1 cellular context compared by ENCODE assay signal in genomic region chr12:12356886-12357696, GRCh38.
TF ChIP-seq lines count a peak whose summit lies in the region.

Gene BORCS5, plus strand, starts transcription at chr12:12357078. Its CDS starts 374 bp downstream, at chr12:12357452.

TF ChIP-seq in HepG2, 621 proteins besides CTCF, POLR2A, EP300 and RAD21 (continued from another document and continues in another):
- TF ChIP-seq ZXDC (CRISPR knock-in tag; IDR thresholded peaks at IDR 0.05) (0 out of 2 replicates have a peak, but pooled peaks have one; percentile 80), ADNP (CRISPR knock-in tag; IDR thresholded peaks at IDR 0.05) (no peak), WIZ (CRISPR knock-in tag; IDR thresholded peaks at IDR 0.05) (0 out of 2 replicates have a peak, but pooled peaks have one; percentile 27), SRF (IDR thresholded peaks at IDR 0.05; ENCODE audit: low read depth, low read length) (no peak), ZNF543 (CRISPR knock-in tag; IDR thresholded peaks at IDR 0.05) (0 out of 2 replicates have a peak, but pooled peaks have one; percentile 45), MAFF (IDR thresholded peaks at IDR 0.05; ENCODE audit: low read depth, low read length) (no peak), ZBTB10 (CRISPR knock-in tag; IDR thresholded peaks at IDR 0.05; ENCODE audit: borderline replicate concordance) (no peak), NR2F2 (IDR thresholded peaks at IDR 0.05; ENCODE audit: borderline replicate concordance, low read depth) (peak; percentile 15; the same call in 1 of the 2 replicates), GZF1 (CRISPR knock-in tag; IDR thresholded peaks at IDR 0.05) (peak; percentile 71; the same call in 1 of the 2 replicates), ZNF614 (CRISPR knock-in tag; IDR thresholded peaks at IDR 0.05; ENCODE audit: borderline replicate concordance) (peak; percentile 90), MYPOP (CRISPR knock-in tag; IDR thresholded peaks at IDR 0.05) (peak; percentile 78; the same call in 1 of the 2 replicates), RBM39 (IDR thresholded peaks at IDR 0.05; ENCODE audit: low read depth, low read length, poor library complexity, severe bottlenecking) (peak; percentile 94), TCF7 (IDR thresholded peaks at IDR 0.05; ENCODE audit: low read depth) (no peak), TFE3 (CRISPR knock-in tag; IDR thresholded peaks at IDR 0.05) (peak; percentile 55; the same call in 1 of the 2 replicates), ZC3H4 (CRISPR knock-in tag; IDR thresholded peaks at IDR 0.05; ENCODE audit: borderline replicate concordance) (peak; percentile 94; the same call in 1 of the 2 replicates), ZSCAN20 (CRISPR knock-in tag; IDR thresholded peaks at IDR 0.05; ENCODE audit: borderline replicate concordance) (no peak), DNMT1 (CRISPR knock-in tag; IDR thresholded peaks at IDR 0.05) (no peak), HBP1 (CRISPR knock-in tag; IDR thresholded peaks at IDR 0.05; ENCODE audit: low read depth) (0 out of 2 replicates have a peak, but pooled peaks have one; percentile 32)
- TF ChIP-seq, protein P1, sequence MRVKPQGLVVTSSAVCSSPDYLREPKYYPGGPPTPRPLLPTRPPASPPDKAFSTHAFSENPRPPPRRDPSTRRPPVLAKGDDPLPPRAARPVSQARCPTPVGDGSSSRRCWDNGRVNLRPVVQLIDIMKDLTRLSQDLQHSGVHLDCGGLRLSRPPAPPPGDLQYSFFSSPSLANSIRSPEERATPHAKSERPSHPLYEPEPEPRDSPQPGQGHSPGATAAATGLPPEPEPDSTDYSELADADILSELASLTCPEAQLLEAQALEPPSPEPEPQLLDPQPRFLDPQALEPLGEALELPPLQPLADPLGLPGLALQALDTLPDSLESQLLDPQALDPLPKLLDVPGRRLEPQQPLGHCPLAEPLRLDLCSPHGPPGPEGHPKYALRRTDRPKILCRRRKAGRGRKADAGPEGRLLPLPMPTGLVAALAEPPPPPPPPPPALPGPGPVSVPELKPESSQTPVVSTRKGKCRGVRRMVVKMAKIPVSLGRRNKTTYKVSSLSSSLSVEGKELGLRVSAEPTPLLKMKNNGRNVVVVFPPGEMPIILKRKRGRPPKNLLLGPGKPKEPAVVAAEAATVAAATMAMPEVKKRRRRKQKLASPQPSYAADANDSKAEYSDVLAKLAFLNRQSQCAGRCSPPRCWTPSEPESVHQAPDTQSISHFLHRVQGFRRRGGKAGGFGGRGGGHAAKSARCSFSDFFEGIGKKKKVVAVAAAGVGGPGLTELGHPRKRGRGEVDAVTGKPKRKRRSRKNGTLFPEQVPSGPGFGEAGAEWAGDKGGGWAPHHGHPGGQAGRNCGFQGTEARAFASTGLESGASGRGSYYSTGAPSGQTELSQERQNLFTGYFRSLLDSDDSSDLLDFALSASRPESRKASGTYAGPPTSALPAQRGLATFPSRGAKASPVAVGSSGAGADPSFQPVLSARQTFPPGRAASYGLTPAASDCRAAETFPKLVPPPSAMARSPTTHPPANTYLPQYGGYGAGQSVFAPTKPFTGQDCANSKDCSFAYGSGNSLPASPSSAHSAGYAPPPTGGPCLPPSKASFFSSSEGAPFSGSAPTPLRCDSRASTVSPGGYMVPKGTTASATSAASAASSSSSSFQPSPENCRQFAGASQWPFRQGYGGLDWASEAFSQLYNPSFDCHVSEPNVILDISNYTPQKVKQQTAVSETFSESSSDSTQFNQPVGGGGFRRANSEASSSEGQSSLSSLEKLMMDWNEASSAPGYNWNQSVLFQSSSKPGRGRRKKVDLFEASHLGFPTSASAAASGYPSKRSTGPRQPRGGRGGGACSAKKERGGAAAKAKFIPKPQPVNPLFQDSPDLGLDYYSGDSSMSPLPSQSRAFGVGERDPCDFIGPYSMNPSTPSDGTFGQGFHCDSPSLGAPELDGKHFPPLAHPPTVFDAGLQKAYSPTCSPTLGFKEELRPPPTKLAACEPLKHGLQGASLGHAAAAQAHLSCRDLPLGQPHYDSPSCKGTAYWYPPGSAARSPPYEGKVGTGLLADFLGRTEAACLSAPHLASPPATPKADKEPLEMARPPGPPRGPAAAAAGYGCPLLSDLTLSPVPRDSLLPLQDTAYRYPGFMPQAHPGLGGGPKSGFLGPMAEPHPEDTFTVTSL (CRISPR knock-in tag; IDR thresholded peaks at IDR 0.05; ENCODE audit: borderline replicate concordance): peak; percentile 36; the same call in 1 of the 2 replicates
- TF ChIP-seq, protein P2, sequence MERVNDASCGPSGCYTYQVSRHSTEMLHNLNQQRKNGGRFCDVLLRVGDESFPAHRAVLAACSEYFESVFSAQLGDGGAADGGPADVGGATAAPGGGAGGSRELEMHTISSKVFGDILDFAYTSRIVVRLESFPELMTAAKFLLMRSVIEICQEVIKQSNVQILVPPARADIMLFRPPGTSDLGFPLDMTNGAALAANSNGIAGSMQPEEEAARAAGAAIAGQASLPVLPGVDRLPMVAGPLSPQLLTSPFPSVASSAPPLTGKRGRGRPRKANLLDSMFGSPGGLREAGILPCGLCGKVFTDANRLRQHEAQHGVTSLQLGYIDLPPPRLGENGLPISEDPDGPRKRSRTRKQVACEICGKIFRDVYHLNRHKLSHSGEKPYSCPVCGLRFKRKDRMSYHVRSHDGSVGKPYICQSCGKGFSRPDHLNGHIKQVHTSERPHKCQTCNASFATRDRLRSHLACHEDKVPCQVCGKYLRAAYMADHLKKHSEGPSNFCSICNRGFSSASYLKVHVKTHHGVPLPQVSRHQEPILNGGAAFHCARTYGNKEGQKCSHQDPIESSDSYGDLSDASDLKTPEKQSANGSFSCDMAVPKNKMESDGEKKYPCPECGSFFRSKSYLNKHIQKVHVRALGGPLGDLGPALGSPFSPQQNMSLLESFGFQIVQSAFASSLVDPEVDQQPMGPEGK (CRISPR knock-in tag; IDR thresholded peaks at IDR 0.05): peak; percentile 70
- TF ChIP-seq, protein P3, sequence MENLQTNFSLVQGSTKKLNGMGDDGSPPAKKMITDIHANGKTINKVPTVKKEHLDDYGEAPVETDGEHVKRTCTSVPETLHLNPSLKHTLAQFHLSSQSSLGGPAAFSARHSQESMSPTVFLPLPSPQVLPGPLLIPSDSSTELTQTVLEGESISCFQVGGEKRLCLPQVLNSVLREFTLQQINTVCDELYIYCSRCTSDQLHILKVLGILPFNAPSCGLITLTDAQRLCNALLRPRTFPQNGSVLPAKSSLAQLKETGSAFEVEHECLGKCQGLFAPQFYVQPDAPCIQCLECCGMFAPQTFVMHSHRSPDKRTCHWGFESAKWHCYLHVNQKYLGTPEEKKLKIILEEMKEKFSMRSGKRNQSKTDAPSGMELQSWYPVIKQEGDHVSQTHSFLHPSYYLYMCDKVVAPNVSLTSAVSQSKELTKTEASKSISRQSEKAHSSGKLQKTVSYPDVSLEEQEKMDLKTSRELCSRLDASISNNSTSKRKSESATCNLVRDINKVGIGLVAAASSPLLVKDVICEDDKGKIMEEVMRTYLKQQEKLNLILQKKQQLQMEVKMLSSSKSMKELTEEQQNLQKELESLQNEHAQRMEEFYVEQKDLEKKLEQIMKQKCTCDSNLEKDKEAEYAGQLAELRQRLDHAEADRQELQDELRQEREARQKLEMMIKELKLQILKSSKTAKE (CRISPR knock-in tag; IDR thresholded peaks at IDR 0.05; ENCODE audit: borderline replicate concordance): no peak
- TF ChIP-seq, protein P4, sequence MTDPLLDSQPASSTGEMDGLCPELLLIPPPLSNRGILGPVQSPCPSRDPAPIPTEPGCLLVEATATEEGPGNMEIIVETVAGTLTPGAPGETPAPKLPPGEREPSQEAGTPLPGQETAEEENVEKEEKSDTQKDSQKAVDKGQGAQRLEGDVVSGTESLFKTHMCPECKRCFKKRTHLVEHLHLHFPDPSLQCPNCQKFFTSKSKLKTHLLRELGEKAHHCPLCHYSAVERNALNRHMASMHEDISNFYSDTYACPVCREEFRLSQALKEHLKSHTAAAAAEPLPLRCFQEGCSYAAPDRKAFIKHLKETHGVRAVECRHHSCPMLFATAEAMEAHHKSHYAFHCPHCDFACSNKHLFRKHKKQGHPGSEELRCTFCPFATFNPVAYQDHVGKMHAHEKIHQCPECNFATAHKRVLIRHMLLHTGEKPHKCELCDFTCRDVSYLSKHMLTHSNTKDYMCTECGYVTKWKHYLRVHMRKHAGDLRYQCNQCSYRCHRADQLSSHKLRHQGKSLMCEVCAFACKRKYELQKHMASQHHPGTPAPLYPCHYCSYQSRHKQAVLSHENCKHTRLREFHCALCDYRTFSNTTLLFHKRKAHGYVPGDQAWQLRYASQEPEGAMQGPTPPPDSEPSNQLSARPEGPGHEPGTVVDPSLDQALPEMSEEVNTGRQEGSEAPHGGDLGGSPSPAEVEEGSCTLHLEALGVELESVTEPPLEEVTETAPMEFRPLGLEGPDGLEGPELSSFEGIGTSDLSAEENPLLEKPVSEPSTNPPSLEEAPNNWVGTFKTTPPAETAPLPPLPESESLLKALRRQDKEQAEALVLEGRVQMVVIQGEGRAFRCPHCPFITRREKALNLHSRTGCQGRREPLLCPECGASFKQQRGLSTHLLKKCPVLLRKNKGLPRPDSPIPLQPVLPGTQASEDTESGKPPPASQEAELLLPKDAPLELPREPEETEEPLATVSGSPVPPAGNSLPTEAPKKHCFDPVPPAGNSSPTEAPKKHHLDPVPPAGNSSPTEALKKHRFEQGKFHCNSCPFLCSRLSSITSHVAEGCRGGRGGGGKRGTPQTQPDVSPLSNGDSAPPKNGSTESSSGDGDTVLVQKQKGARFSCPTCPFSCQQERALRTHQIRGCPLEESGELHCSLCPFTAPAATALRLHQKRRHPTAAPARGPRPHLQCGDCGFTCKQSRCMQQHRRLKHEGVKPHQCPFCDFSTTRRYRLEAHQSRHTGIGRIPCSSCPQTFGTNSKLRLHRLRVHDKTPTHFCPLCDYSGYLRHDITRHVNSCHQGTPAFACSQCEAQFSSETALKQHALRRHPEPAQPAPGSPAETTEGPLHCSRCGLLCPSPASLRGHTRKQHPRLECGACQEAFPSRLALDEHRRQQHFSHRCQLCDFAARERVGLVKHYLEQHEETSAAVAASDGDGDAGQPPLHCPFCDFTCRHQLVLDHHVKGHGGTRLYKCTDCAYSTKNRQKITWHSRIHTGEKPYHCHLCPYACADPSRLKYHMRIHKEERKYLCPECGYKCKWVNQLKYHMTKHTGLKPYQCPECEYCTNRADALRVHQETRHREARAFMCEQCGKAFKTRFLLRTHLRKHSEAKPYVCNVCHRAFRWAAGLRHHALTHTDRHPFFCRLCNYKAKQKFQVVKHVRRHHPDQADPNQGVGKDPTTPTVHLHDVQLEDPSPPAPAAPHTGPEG (CRISPR knock-in tag; IDR thresholded peaks at IDR 0.05): peak; percentile 70
